Comparison of ENCODE assay signal across 12 cellular contexts in the genomic region with DNA sequence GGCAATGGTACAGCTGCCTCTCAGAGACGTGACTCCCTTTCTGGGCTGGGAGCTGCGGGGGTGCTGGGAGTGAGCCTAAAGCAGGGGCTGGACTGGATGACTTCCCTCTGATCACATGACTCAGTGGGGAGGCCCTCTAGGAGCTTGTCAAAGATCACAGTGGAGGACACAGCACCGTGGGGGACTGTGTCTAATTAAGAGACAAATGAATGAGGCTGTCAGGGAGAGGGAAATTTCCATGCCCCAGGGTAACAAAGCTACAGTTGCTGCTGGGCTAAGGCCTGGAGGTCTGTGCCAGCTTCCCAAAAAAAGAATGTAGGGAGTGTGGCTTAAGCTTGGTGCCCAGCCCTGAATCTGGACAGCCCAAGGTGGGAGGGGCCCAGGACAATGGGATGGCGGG.
DNase-seq lines count a peak whose midpoint lies in the region; ATAC-seq and TF ChIP-seq lines count a peak whose summit lies in the region.
"Had no signal": no experiment of that assay in that cellular context is flagged by ENCODE, and none has a peak within 500 bp of the region (broad histone marks: within the 10 kb centered on the region; RNA-seq: fewer than 3 reads in every experiment).

No MANE protein-coding gene starts in this region.

- WGBS in endodermal cell (ENCODE audit: insufficient coverage in 1 of 2, insufficient read length in 1 of 2), 2 experiments: 55% methylated on average over 4 of the region's 4 CpGs; no CpG with 5 or more reads in 1 of the 2 experiments

- no peaks in the 10 kb centered on the region for H3K36me3 ChIP-seq in endodermal cell (ENCODE audit: control insufficient read depth, insufficient read depth, low read length)
- no peaks in the 10 kb centered on the region for H3K36me3 ChIP-seq in mucosa of descending colon (ENCODE audit: low read depth)

- POLR2A ChIA-PET in activated CD4-positive, alpha-beta T cell treated with anti-CD3 and anti-CD28 coated beads for 36 hours (lab: Charles Lee): interaction anchor here (0.7 kb wide), 1 partner anchor 28 kb away, joined by 3 read pairs; no protein-coding TSS in a partner anchor

- no peak overlapping the region for H3K9ac ChIP-seq in endodermal cell (ENCODE audit: extremely low read depth, low read length, poor library complexity, severe bottlenecking)

- peak; percentile 31 for ATAC-seq in mucosa of descending colon
- no peak for ATAC-seq in activated CD4-positive, alpha-beta T cell treated with anti-CD3 and anti-CD28 coated beads for 36 hours
- ATAC-seq: esophagus mucosa; naive thymus-derived CD8-positive, alpha-beta T cell had no signal

- intact Hi-C loops in mucosa of descending colon (cut with DNase I, micrococcal nuclease): no loop called here
- intact Hi-C loops in activated CD4-positive, alpha-beta T cell treated with anti-CD3 and anti-CD28 coated beads for 36 hours (cut with DNase I, micrococcal nuclease): no loop called here

- no peak for TF ChIP-seq CTCF in endodermal cell (conservative IDR thresholded peaks at IDR 0.05)
- TF ChIP-seq CTCF in mucosa of descending colon (IDR thresholded peaks at IDR 0.05): no peak

- H3K27me3 Mint-ChIP-seq in endodermal cell (ENCODE audit: insufficient read depth): peaks cover 8% of the 10 kb centered on the region
- peaks cover 2% of the 10 kb centered on the region for H3K27me3 Mint-ChIP-seq in activated CD4-positive, alpha-beta T cell treated with anti-CD3 and anti-CD28 coated beads for 36 hours

- CTCF ChIA-PET in activated CD4-positive, alpha-beta T cell treated with anti-CD3 and anti-CD28 coated beads for 36 hours (lab: Charles Lee): interaction anchor here (1.6 kb wide), 1 partner anchor 243 kb away, joined by 4 read pairs; no protein-coding TSS in a partner anchor

- DNase-seq in Ammon's horn (ENCODE audit: low spot score) (peak; percentile 87), NCI-H345 (lab: John Stamatoyannopoulos, UW) (peak; percentile 79), endodermal cell (peak; percentile 58), mucosa of descending colon (peak in 1 of 3 donors; percentile 8), DMS79 (lab: John Stamatoyannopoulos, UW) (no peak), SK-N-DZ (ENCODE audit: low spot score) (no peak)
- no peak for DNase-seq in activated CD4-positive, alpha-beta T cell treated with anti-CD3 and anti-CD28 coated beads for 36 hours
- DNase-seq in activated effector memory CD4-positive, alpha-beta T cell treated with anti-CD3 and anti-CD28 coated beads, Interleukin-2, amount 50 U/mL, for 16 hours: no peak
- DNase-seq: activated T-cell treated with anti-CD3 and anti-CD28 coated beads, Interleukin-2, amount 50 U/mL, for 48 hours; naive thymus-derived CD8-positive, alpha-beta T cell had no signal

- no peaks in the 10 kb centered on the region for H3K36me3 Mint-ChIP-seq in endodermal cell (ENCODE audit: low read depth)
- H3K36me3 Mint-ChIP-seq in activated CD4-positive, alpha-beta T cell treated with anti-CD3 and anti-CD28 coated beads for 36 hours (ENCODE audit: low read depth): no peaks in the 10 kb centered on the region
- H3K36me3 Mint-ChIP-seq: CD14-positive monocyte; naive thymus-derived CD8-positive, alpha-beta T cell had no signal

- no peaks in the 10 kb centered on the region for H3K4me1 ChIP-seq in endodermal cell (ENCODE audit: control insufficient read depth, insufficient read depth, low read length)
- H3K4me1 ChIP-seq in mucosa of descending colon (ENCODE audit: low read depth): peaks cover 4% of the 10 kb centered on the region

- H3K4me1 Mint-ChIP-seq in endodermal cell: peaks cover 10% of the 10 kb centered on the region
- H3K4me1 Mint-ChIP-seq in activated CD4-positive, alpha-beta T cell treated with anti-CD3 and anti-CD28 coated beads for 36 hours: peaks cover 22% of the 10 kb centered on the region

- H3K27ac Mint-ChIP-seq in endodermal cell: peak overlapping the region; percentile 22
- no peak overlapping the region for H3K27ac Mint-ChIP-seq in activated CD4-positive, alpha-beta T cell treated with anti-CD3 and anti-CD28 coated beads for 36 hours
- H3K27ac Mint-ChIP-seq: naive thymus-derived CD8-positive, alpha-beta T cell had no signal

- peak overlapping the region; percentile 66 for H3K27ac ChIP-seq in endodermal cell (ENCODE audit: low read depth, low read length)

- no peak overlapping the region for H3K4me3 ChIP-seq in endodermal cell (ENCODE audit: low read length)
- no peak overlapping the region for H3K4me3 ChIP-seq in mucosa of descending colon

- H3K9me3 ChIP-seq in endodermal cell (ENCODE audit: control insufficient read depth, low read length): no peaks in the 10 kb centered on the region
- H3K9me3 ChIP-seq in mucosa of descending colon: no peaks in the 10 kb centered on the region

- no peak overlapping the region for H3K4me3 Mint-ChIP-seq in endodermal cell
- H3K4me3 Mint-ChIP-seq in activated CD4-positive, alpha-beta T cell treated with anti-CD3 and anti-CD28 coated beads for 36 hours: no peak overlapping the region
- H3K4me3 Mint-ChIP-seq: CD14-positive monocyte; naive thymus-derived CD8-positive, alpha-beta T cell had no signal

- no peaks in the 10 kb centered on the region for H3K27me3 ChIP-seq in endodermal cell (ENCODE audit: control insufficient read depth, insufficient read depth, low read length, poor library complexity, severe bottlenecking)

- H3K9me3 Mint-ChIP-seq in endodermal cell: peaks cover 2% of the 10 kb centered on the region
- peaks cover 3% of the 10 kb centered on the region for H3K9me3 Mint-ChIP-seq in activated CD4-positive, alpha-beta T cell treated with anti-CD3 and anti-CD28 coated beads for 36 hours (ENCODE audit: low read depth)

Comparison
In these comparisons a context has a peak if more than half of its experiments do, and no peak if none do; other contexts are left out.
1. DNase-seq: peak in Ammon's horn (single experiment), NCI-H345 (single experiment) and endodermal cell (single experiment); none in activated CD4-positive, alpha-beta T cell treated with anti-CD3 and anti-CD28 coated beads for 36 hours (single experiment), DMS79 (single experiment), activated effector memory CD4-positive, alpha-beta T cell treated with anti-CD3 and anti-CD28 coated beads, Interleukin-2, amount 50 U/mL, for 16 hours (single experiment) and SK-N-DZ (single experiment).